Comparison of ENCODE assay signal across 10 cellular contexts in the genomic region with DNA sequence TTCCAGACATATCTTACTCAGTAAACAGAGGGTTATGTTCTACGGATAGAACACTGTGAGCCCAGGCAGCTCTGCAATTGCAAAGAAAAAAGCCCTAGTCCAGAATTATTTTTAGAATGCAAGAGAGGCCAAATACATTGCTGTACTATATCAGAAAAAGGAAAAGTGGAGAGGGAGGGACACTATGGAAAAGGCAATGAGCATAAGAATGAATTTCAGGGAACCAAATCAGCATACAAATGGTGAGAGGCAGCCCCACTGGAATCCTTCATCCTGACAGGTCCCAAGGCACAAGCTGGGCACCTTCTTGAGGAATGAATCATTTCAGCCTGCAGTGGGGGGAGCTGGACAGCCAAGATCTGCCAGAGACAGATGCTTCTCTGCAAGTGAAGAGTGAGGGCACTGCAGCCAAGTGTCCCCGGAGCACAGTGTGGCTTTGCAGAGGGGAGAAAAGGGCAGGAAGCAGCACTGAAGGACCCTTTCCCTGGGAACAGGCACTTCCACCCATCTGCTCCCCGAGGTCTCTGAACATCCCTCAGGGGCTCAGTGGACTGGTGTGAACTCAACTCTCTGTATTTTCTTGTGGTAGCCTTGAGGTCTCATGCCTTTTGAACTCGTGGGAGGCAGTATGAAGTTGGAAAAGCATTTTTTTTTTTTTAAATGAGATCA.
A peak's percentile ranks its signal among the peaks of the same experiment; 100 is the strongest.
DNase-seq lines count a peak whose midpoint lies in the region; TF ChIP-seq lines count a peak whose summit lies in the region.
"Had no signal": no experiment of that assay in that cellular context is flagged by ENCODE, and none has a peak within 500 bp of the region (broad histone marks: within the 10 kb centered on the region; RNA-seq: fewer than 3 reads in every experiment).

No MANE protein-coding gene starts in this region.

- no peaks in the 10 kb centered on the region for H3K36me3 ChIP-seq in ascending aorta
- no peaks in the 10 kb centered on the region for H3K36me3 ChIP-seq in prostate gland
- H3K36me3 ChIP-seq: BLaER1 treated with 17β-estradiol and CSF1 and Interleukin-3, amounts not matched to agents 10 nM and 100 nM had no signal

- H3K27me3 ChIP-seq in ascending aorta (no peaks in the 10 kb centered on the region), prostate gland (replicated peaks; ENCODE audit: insufficient read depth) (no peaks in the 10 kb centered on the region)
- H3K27me3 ChIP-seq: BLaER1 treated with 17β-estradiol and CSF1 and Interleukin-3, amounts not matched to agents 10 nM and 100 nM had no signal

- TF ChIP-seq CTCF in ascending aorta (IDR thresholded peaks at IDR 0.05) = no peak
- no peak for TF ChIP-seq CTCF in prostate gland (IDR thresholded peaks at IDR 0.05)

- DNase-seq in EH (ENCODE audit: low read depth) = peak; percentile 48
- peak in 1 of 2 donors; percentile 69 for DNase-seq in ascending aorta (ENCODE audit: low spot score in 2 of 2)
- peak; percentile 72 for DNase-seq in hepatic stellate cell (ENCODE audit: low spot score)
- no peak for DNase-seq in prostate gland (ENCODE audit: low spot score)
- no peak for DNase-seq in kidney glomerular epithelial cell (lab: John Stamatoyannopoulos, UW)
- DNase-seq in activated CD4-positive, CD25-positive, alpha-beta regulatory T cell (lab: John Stamatoyannopoulos, UW) = no peak
- DNase-seq in RPMI8226 = no peak
- no peak for DNase-seq in DMS53 (lab: John Stamatoyannopoulos, UW)
- DNase-seq: NCI-H1694 treated with DMSO at 0.1 percent for 48 hours had no signal

- no peak for TF ChIP-seq POLR2A in prostate gland (IDR thresholded peaks at IDR 0.05)

- no peaks in the 10 kb centered on the region for H3K9me3 ChIP-seq in ascending aorta
- no peaks in the 10 kb centered on the region for H3K9me3 ChIP-seq in prostate gland
- H3K9me3 ChIP-seq: BLaER1 treated with 17β-estradiol and CSF1 and Interleukin-3, amounts not matched to agents 10 nM and 100 nM had no signal

- H3K27ac ChIP-seq in ascending aorta = peak overlapping the region; percentile 44 to 62
- peak overlapping the region; percentile 31 to 40 for H3K27ac ChIP-seq in prostate gland
- H3K27ac ChIP-seq: BLaER1 treated with 17β-estradiol and CSF1 and Interleukin-3, amounts not matched to agents 10 nM and 100 nM had no signal

- H3K4me3 ChIP-seq in ascending aorta = no peak overlapping the region
- no peak overlapping the region for H3K4me3 ChIP-seq in prostate gland
- H3K4me3 ChIP-seq: BLaER1 treated with 17β-estradiol and CSF1 and Interleukin-3, amounts not matched to agents 10 nM and 100 nM had no signal

- 53% methylated on average over 4 of the region's 4 CpGs for WGBS in prostate gland

- peaks cover 8 to 15% of the 10 kb centered on the region in 2 donors for H3K4me1 ChIP-seq in ascending aorta
- no peaks in the 10 kb centered on the region for H3K4me1 ChIP-seq in prostate gland (replicated peaks)

- intact Hi-C loops in ascending aorta (cut with DNase I) = loop anchor here (5.0 kb wide), 1 partner anchor 86 kb away; no protein-coding TSS in a partner anchor
- intact Hi-C loops in prostate gland (cut with DNase I) = no loop called here

Comparison
In these comparisons a context has a peak if more than half of its experiments do, and no peak if none do; other contexts are left out.
1. DNase-seq: peak in EH (single experiment) and hepatic stellate cell (single experiment); none in prostate gland (single experiment), kidney glomerular epithelial cell (single experiment), activated CD4-positive, CD25-positive, alpha-beta regulatory T cell (0 of 4), RPMI8226 (single experiment) and DMS53 (single experiment).